In genomic region chr13:106114981-106115554, GRCh38 we compare ENCODE assay signal across 16 cellular contexts.
"Had no signal": no experiment of that assay in that cellular context is flagged by ENCODE, and none has a peak within 500 bp of the region (broad histone marks: within the 10 kb centered on the region; RNA-seq: fewer than 3 reads in every experiment).

No MANE protein-coding gene starts in this region.

- H3K9me3 ChIP-seq: adrenal gland, gastroesophageal sphincter, left ventricle myocardium inferior, mucosa of descending colon, thoracic aorta had no signal

- DNase-seq: activated CD4-positive, alpha-beta T cell treated with anti-CD3 and anti-CD28 coated beads, Interleukin-2, amount 50 U/mL, for 1 hour; activated T-cell treated with anti-CD3 and anti-CD28 coated beads for 4 hours; adrenal gland; cortex of kidney; effector CD4-positive, alpha-beta T cell; left ventricle myocardium inferior; mucosa of descending colon; naive thymus-derived CD4-positive, alpha-beta T cell; T-helper 9 cell had no signal

- H3K27me3 Mint-ChIP-seq: activated naive CD4-positive, alpha-beta T cell treated with anti-CD3 and anti-CD28 coated beads, Interleukin-2, amount 50 U/mL, for 24 hours; central memory CD8-positive, alpha-beta T cell; memory B cell had no signal

- H3K27ac ChIP-seq: adrenal gland, gastroesophageal sphincter, left ventricle myocardium inferior, thoracic aorta had no signal

- H3K27me3 ChIP-seq: adrenal gland, gastroesophageal sphincter had no signal

- H3K36me3 ChIP-seq: adrenal gland, gastroesophageal sphincter, left ventricle myocardium inferior, thoracic aorta had no signal

- H3K4me1 ChIP-seq: adrenal gland, gastroesophageal sphincter, left ventricle myocardium inferior had no signal

- H3K36me3 Mint-ChIP-seq: activated naive CD4-positive, alpha-beta T cell treated with anti-CD3 and anti-CD28 coated beads, Interleukin-2, amount 50 U/mL, for 24 hours; brain; memory B cell; naive thymus-derived CD4-positive, alpha-beta T cell; stimulated activated effector memory CD8-positive, alpha-beta T cell treated with anti-CD3 and anti-CD28 coated beads, Interleukin-12 subunit alpha, Interleukin-12 subunit beta, amount 100 ng/mL, for 72 hours had no signal

- H3K4me3 ChIP-seq: adrenal gland, gastroesophageal sphincter, left ventricle myocardium inferior, mucosa of descending colon, thoracic aorta had no signal

- H3K9me3 Mint-ChIP-seq: activated naive CD4-positive, alpha-beta T cell treated with anti-CD3 and anti-CD28 coated beads, Interleukin-2, amount 50 U/mL, for 24 hours; memory B cell; stimulated activated effector memory CD8-positive, alpha-beta T cell treated with anti-CD3 and anti-CD28 coated beads, Interleukin-12 subunit alpha, Interleukin-12 subunit beta, amount 100 ng/mL, for 72 hours had no signal

- H3K4me1 Mint-ChIP-seq: activated naive CD4-positive, alpha-beta T cell treated with anti-CD3 and anti-CD28 coated beads, Interleukin-2, amount 50 U/mL, for 24 hours; central memory CD8-positive, alpha-beta T cell; memory B cell; naive thymus-derived CD4-positive, alpha-beta T cell; stimulated activated effector memory CD8-positive, alpha-beta T cell treated with anti-CD3 and anti-CD28 coated beads, Interleukin-12 subunit alpha, Interleukin-12 subunit beta, amount 100 ng/mL, for 72 hours had no signal

- H3K27ac Mint-ChIP-seq: activated naive CD4-positive, alpha-beta T cell treated with anti-CD3 and anti-CD28 coated beads, Interleukin-2, amount 50 U/mL, for 24 hours; brain; memory B cell; naive thymus-derived CD4-positive, alpha-beta T cell; stimulated activated effector memory CD8-positive, alpha-beta T cell treated with anti-CD3 and anti-CD28 coated beads, Interleukin-12 subunit alpha, Interleukin-12 subunit beta, amount 100 ng/mL, for 72 hours had no signal

- H3K4me3 Mint-ChIP-seq: activated naive CD4-positive, alpha-beta T cell treated with anti-CD3 and anti-CD28 coated beads, Interleukin-2, amount 50 U/mL, for 24 hours; brain; central memory CD8-positive, alpha-beta T cell; memory B cell; naive thymus-derived CD4-positive, alpha-beta T cell; stimulated activated effector memory CD8-positive, alpha-beta T cell treated with anti-CD3 and anti-CD28 coated beads, Interleukin-12 subunit alpha, Interleukin-12 subunit beta, amount 100 ng/mL, for 72 hours had no signal
